8 cellular contexts compared by ENCODE assay signal in genomic region chr3:187025656-187026320, GRCh38.
DNase-seq lines count a peak whose midpoint lies in the region; ATAC-seq, FAIRE-seq and TF ChIP-seq lines count a peak whose summit lies in the region.

No MANE protein-coding gene starts in this region.

- DNase-seq in activated CD4-positive, alpha-beta T cell treated with anti-CD3 and anti-CD28 coated beads for 4 hours: peak; percentile 42 to 48
- DNase-seq in mesendoderm (peak; percentile 46), NCI-H187 treated with DMSO at 0.1 percent for 48 hours (lab: John Stamatoyannopoulos, UW) (no peak), MCF 10A (ENCODE audit: unreplicated experiment) (no peak), activated gamma-delta T cell treated with Interleukin-2 at 50 U/mL for 16 hours (no peak), small intestine (no peak)

- H3K79me2 ChIP-seq in mesendoderm (ENCODE audit: control insufficient read depth, insufficient read depth, low read length): no peaks in the 10 kb centered on the region

- H2BK15ac ChIP-seq in mesendoderm (replicated peaks; ENCODE audit: low read depth): no peak overlapping the region

- H3K9me3 ChIP-seq in small intestine (ENCODE audit: control insufficient read depth, low read depth): no peaks in the 10 kb centered on the region

- CTCF ChIA-PET in MCF 10A (lab: Yijun Ruan, JAX): interaction anchor here (0.6 kb wide), 2 partner anchors 39 to 184 kb away, joined by 3 read pairs; no protein-coding TSS in a partner anchor

- H3K27me3 Mint-ChIP-seq in MCF 10A (ENCODE audit: insufficient read depth, unreplicated experiment): no peaks in the 10 kb centered on the region

- H3K18ac ChIP-seq in mesendoderm (ENCODE audit: low read length): peak overlapping the region; percentile 46

- no peak overlapping the region for H3K27ac Mint-ChIP-seq in MCF 10A (ENCODE audit: low read depth, unreplicated experiment)

- H3K56ac ChIP-seq in mesendoderm (ENCODE audit: low read length): no peak overlapping the region

- H3K4me2 ChIP-seq in mesendoderm (ENCODE audit: low read length): no peak overlapping the region

- H3K9ac ChIP-seq in mesendoderm (ENCODE audit: low read length): no peak overlapping the region

- intact Hi-C loops in MCF 10A (cut with micrococcal nuclease): no loop called here

- H3K36me3 ChIP-seq in mesendoderm (ENCODE audit: control insufficient read depth, insufficient read depth, low read length) (no peaks in the 10 kb centered on the region), small intestine (ENCODE audit: control insufficient read depth in 2 of 2, insufficient read depth in 2 of 2, low read length in 2 of 2) (no peaks in the 10 kb centered on the region)

- no peak for TF ChIP-seq CTCF in MCF 10A (IDR thresholded peaks at IDR 0.05; ENCODE audit: unreplicated experiment)

- peaks cover 7% of the 10 kb centered on the region for H3K4me1 ChIP-seq in mesendoderm (ENCODE audit: control insufficient read depth, low read depth, low read length)
- H3K4me1 ChIP-seq in small intestine (ENCODE audit: control insufficient read depth in 2 of 2, insufficient read depth in 1 of 2, low read depth in 1 of 2, low read length in 1 of 2): no peaks in the 10 kb centered on the region

- H2BK5ac ChIP-seq in mesendoderm (ENCODE audit: low read length): no peak overlapping the region

- H4K8ac ChIP-seq in mesendoderm (ENCODE audit: low read depth, low read length): no peak overlapping the region

- H3K79me1 ChIP-seq in mesendoderm (ENCODE audit: low read length): peaks cover 11% of the 10 kb centered on the region

- no peaks in the 10 kb centered on the region for H3K36me3 Mint-ChIP-seq in MCF 10A (ENCODE audit: insufficient read depth, unreplicated experiment)

- H3K4ac ChIP-seq in mesendoderm (ENCODE audit: low read depth, low read length): no peak overlapping the region

- H3K27me3 ChIP-seq in mesendoderm (ENCODE audit: insufficient read depth, low read length, poor library complexity): no peaks in the 10 kb centered on the region
- H3K27me3 ChIP-seq in small intestine (ENCODE audit: control insufficient read depth in 2 of 2, insufficient read depth in 2 of 2, low read length in 2 of 2): no peaks in the 10 kb centered on the region

- H2AK5ac ChIP-seq in mesendoderm (ENCODE audit: low read length): no peak overlapping the region

- no peak overlapping the region for H4K5ac ChIP-seq in mesendoderm (ENCODE audit: low read length)

- no peak overlapping the region for H2BK120ac ChIP-seq in mesendoderm (ENCODE audit: low read depth, low read length)

- no peak overlapping the region for H3K23ac ChIP-seq in mesendoderm (ENCODE audit: low read length)

- no CpG with 5 or more reads among the region's 9 CpGs for WGBS in mesendoderm (ENCODE audit: extremely low coverage, insufficient coverage, low lambda C conversion rate)
- WGBS in small intestine, 3 donors: 31 to 48% (median 36%) methylated on average over 9 of the region's 9 CpGs

- no peak overlapping the region for H3K4me3 Mint-ChIP-seq in MCF 10A (ENCODE audit: unreplicated experiment)

- peaks cover 5% of the 10 kb centered on the region for H3K4me1 Mint-ChIP-seq in MCF 10A (ENCODE audit: insufficient read depth, unreplicated experiment)

- POLR2A ChIA-PET in MCF 10A (lab: Yijun Ruan, JAX): no interaction called here

- H3K27ac ChIP-seq in mesendoderm (ENCODE audit: low read depth, low read length): no peak overlapping the region
- peak overlapping the region in 1 of 2 donors; percentile 71 for H3K27ac ChIP-seq in small intestine (ENCODE audit: low read depth in 1 of 2, low read length in 1 of 2)

- peak; percentile 33 for ATAC-seq in HG02642 (IDR thresholded peaks at IDR 0.05; ENCODE audit: poor library complexity, unreplicated experiment)

- H3K4me3 ChIP-seq in GM08714 (ENCODE audit: low read length) (peak overlapping the region; percentile 94; the same call in 1 of the 2 replicates), mesendoderm (ENCODE audit: low read length) (no peak overlapping the region), small intestine (ENCODE audit: low read depth in 1 of 2, low read length in 2 of 2) (no peak overlapping the region)

- FAIRE-seq in small intestine (lab: Jason Lieb, UNC): no peak

- BruUV-seq in MCF 10A (replicated peaks; lab: Mats Ljungman, UMichigan): no TSS peak

- H3K9me3 Mint-ChIP-seq in MCF 10A (ENCODE audit: unreplicated experiment): no peaks in the 10 kb centered on the region

Comparison
In these comparisons a context has a peak if more than half of its experiments do, and no peak if none do; other contexts are left out.
1. DNase-seq: peak in activated CD4-positive, alpha-beta T cell treated with anti-CD3 and anti-CD28 coated beads for 4 hours (2 of 2) and mesendoderm (single experiment); none in NCI-H187 treated with DMSO at 0.1 percent for 48 hours (single experiment), MCF 10A (single experiment), activated gamma-delta T cell treated with Interleukin-2 at 50 U/mL for 16 hours (single experiment) and small intestine (single experiment).